Comparison of ENCODE assay signal across 8 cellular contexts in genomic region chr9:37801959-37802711, GRCh38. TPM values are rescaled to one million over a fixed set of nuclear protein-coding genes. Genes with fewer than 3 reads are reported as not detected.
A peak's percentile ranks its signal among the peaks of the same experiment; 100 is the strongest.
DNase-seq lines count a peak whose midpoint lies in the region; ATAC-seq, FAIRE-seq and TF ChIP-seq lines count a peak whose summit lies in the region.

No MANE protein-coding gene starts in this region.

- H4K20me1 ChIP-seq in Karpas-422 (ENCODE audit: insufficient read depth, low read depth, low read length): peaks cover 5% of the 10 kb centered on the region; the same call in 1 of the 2 replicates

- H3K9ac ChIP-seq in Karpas-422 (ENCODE audit: low read length): peak overlapping the region; percentile 98

- H3K36me3 Mint-ChIP-seq in natural killer cell: no peaks in the 10 kb centered on the region

- H3K4me1 ChIP-seq in Karpas-422 (ENCODE audit: low read length): peaks cover 34% of the 10 kb centered on the region

- peaks cover 64% of the 10 kb centered on the region for H3K79me2 ChIP-seq in Karpas-422 (ENCODE audit: low read length)

- H3K4me2 ChIP-seq in Karpas-422 (ENCODE audit: low read depth, low read length, poor library complexity, severe bottlenecking): peak overlapping the region; percentile 85

- ATAC-seq in natural killer cell (no peak), GM21576 (IDR thresholded peaks at IDR 0.05; ENCODE audit: unreplicated experiment) (no peak), GM21619 (IDR thresholded peaks at IDR 0.05; ENCODE audit: unreplicated experiment) (no peak)

- peaks cover 27 to 38% of the 10 kb centered on the region in 2 donors for H3K4me1 Mint-ChIP-seq in natural killer cell

- peak overlapping the region; percentile 76; the same call in 1 of the 2 replicates for H3K27ac ChIP-seq in Karpas-422 (ENCODE audit: low read length)
- no peak overlapping the region for H3K27ac ChIP-seq in coronary artery

- no peak for FAIRE-seq in GM12891 (lab: Jason Lieb, UNC)

- no peak overlapping the region for H2AFZ ChIP-seq in Karpas-422 (ENCODE audit: low read length)

- H3K4me3 Mint-ChIP-seq in natural killer cell: peak overlapping the region; percentile 92

- H3K9me3 Mint-ChIP-seq in natural killer cell: no peaks in the 10 kb centered on the region

- intact Hi-C loops in natural killer cell (cut with micrococcal nuclease): no loop called here

- TF ChIP-seq CTCF in AG10803 (conservative IDR thresholded peaks at IDR 0.05; ENCODE audit: low read length) (no peak), coronary artery (IDR thresholded peaks at IDR 0.05) (no peak), natural killer cell (IDR thresholded peaks at IDR 0.05) (no peak)

- no peaks in the 10 kb centered on the region for H3K27me3 ChIP-seq in Karpas-422 (ENCODE audit: low read length)

- H3K27me3 Mint-ChIP-seq in natural killer cell (ENCODE audit: low read depth in 2 of 2): no peaks in the 10 kb centered on the region

- H3K9me2 ChIP-seq in Karpas-422 (replicated peaks; ENCODE audit: insufficient read depth, low read length): no peaks in the 10 kb centered on the region

- no peak for TF ChIP-seq POLR2A in GM12891 (IDR thresholded peaks at IDR 0.05; ENCODE audit: low read depth, low read length)

- 0 out of 2 replicates have a peak, but pooled peaks cover 5% of the 10 kb centered on the region for H3K36me3 ChIP-seq in Karpas-422 (ENCODE audit: insufficient read depth, low read length)

- H3K4me3 ChIP-seq in AG10803 (ENCODE audit: low read length) (peak overlapping the region; percentile 99), Karpas-422 (ENCODE audit: low read length) (peak overlapping the region; percentile 93), coronary artery (peak overlapping the region; percentile 88)

- H3K27ac Mint-ChIP-seq in natural killer cell: peak overlapping the region; percentile 72 to 87

- DNase-seq in AG10803 (ENCODE audit: low read depth) (no peak), Karpas-422 (peak; percentile 55), coronary artery (ENCODE audit: low spot score) (no peak), natural killer cell (no peak), NCI-H1417 (lab: John Stamatoyannopoulos, UW) (no peak), GM12891 (ENCODE audit: insufficient read length, low spot score) (no peak)

- no peaks in the 10 kb centered on the region for H3K9me3 ChIP-seq in Karpas-422 (ENCODE audit: low read length)

TF ChIP-seq in GM12891, 5 proteins besides CTCF, POLR2A, EP300 and RAD21:
- TF ChIP-seq PAX5 (IDR thresholded peaks at IDR 0.05; ENCODE audit: insufficient read depth, low read length, severe bottlenecking): no peak
- TF ChIP-seq TAF1 (IDR thresholded peaks at IDR 0.05; ENCODE audit: low read depth, low read length): no peak
- TF ChIP-seq POU2F2 (IDR thresholded peaks at IDR 0.05; ENCODE audit: low read depth, low read length): no peak
- TF ChIP-seq POLR2AphosphoS5 (IDR thresholded peaks at IDR 0.05; ENCODE audit: low read depth, low read length): no peak
- TF ChIP-seq SPI1 (IDR thresholded peaks at IDR 0.05; ENCODE audit: low read depth, low read length): no peak
TF ChIP-seq in GM12891: peak in this region for 0.

RNA-seq across cellular contexts. Expression of gene DCAF10, which starts 1.5 kb away (rescaled TPM):
- total RNA-seq in Karpas-422 (2014; rRNA removed; shearing (Covaris generic); ENCODE audit: low replicate concordance): 24.6 and 34.8 TPM in 2 replicates
- total RNA-seq in natural killer cell: 10 to 100 TPM; 12.9 to 21.0 (median 18.5) TPM
- 5.8 TPM for polyA plus RNA-seq in GM12891 (2012; ENCODE audit: low read depth, missing spikeins)

RNA-seq across cellular contexts. Expression of gene EXOSC3, which starts 17.3 kb away (rescaled TPM):
- 36.0 and 98.9 TPM in 2 replicates for total RNA-seq in Karpas-422 (2014; rRNA removed; shearing (Covaris generic); ENCODE audit: low replicate concordance)
- total RNA-seq in natural killer cell: 10 to 100 TPM; 20.3 to 42.7 (median 24.5) TPM
- polyA plus RNA-seq in GM12891 (2012; ENCODE audit: low read depth, missing spikeins): 37.2 TPM

RNA-seq across cellular contexts. Expression of gene TRMT10B, which starts 48.5 kb away (rescaled TPM):
- total RNA-seq in Karpas-422 (2014; rRNA removed; shearing (Covaris generic); ENCODE audit: low replicate concordance): 5.5 and 6.9 TPM in 2 replicates
- total RNA-seq in natural killer cell: 10 to 100 TPM; 13.2 to 15.4 (median 13.3) TPM
- 5.0 TPM for polyA plus RNA-seq in GM12891 (2012; ENCODE audit: low read depth, missing spikeins)
